In the genomic region with DNA sequence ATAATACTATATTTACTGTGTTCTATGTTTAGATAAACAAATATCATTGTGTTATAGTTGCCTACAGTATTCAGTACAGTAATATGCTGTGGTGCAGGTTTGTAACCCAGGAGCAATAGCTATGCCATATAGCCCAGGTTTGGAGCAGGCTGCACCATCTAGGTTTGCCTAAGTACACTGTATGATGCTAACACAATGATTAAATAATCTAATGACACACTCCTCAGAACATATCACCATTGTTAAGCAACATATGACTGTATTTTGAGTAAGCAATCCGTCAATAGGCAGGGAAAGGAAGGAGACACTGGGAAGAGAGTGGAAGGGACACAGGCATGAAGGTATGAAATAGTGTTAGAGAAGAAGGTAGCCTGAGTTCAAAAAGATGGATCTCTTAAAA, we compare ENCODE assay signal across 9 cellular contexts.
"Had no signal": no experiment of that assay in that cellular context is flagged by ENCODE, and none has a peak within 500 bp of the region (broad histone marks: within the 10 kb centered on the region; RNA-seq: fewer than 3 reads in every experiment).

No MANE protein-coding gene starts in this region.

- H3K9ac ChIP-seq: GM23248 had no signal

- DNase-seq: GM23248, GOT3, H7, HFFc6, IMR-90 had no signal

- H3K4me1 ChIP-seq: HAP-1 had no signal

- FAIRE-seq: K562 had no signal

- H3K9me3 ChIP-seq: HAP-1 had no signal

- H3K27ac ChIP-seq: GM23248, HL-60 had no signal

- H2AFZ ChIP-seq: GM23248 had no signal

- H3K36me3 ChIP-seq: HAP-1 had no signal

- ATAC-seq: HCT116, K562 had no signal

- H3K4me3 ChIP-seq: GM23248, HAP-1, K562 had no signal
